21 cellular contexts compared by ENCODE assay signal in genomic region chr4:122876456-122876855, GRCh38. TPM values are rescaled to one million over a fixed set of nuclear protein-coding genes. Genes with fewer than 3 reads are reported as not detected.
DNase-seq lines count a peak whose midpoint lies in the region; ATAC-seq, FAIRE-seq and TF ChIP-seq lines count a peak whose summit lies in the region.
"Had no signal": no experiment of that assay in that cellular context is flagged by ENCODE, and none has a peak within 500 bp of the region (broad histone marks: within the 10 kb centered on the region; RNA-seq: fewer than 3 reads in every experiment).

No MANE protein-coding gene starts in this region.

- dilution Hi-C loops in mammary epithelial cell (cut with HindIII; ENCODE audit: low sequenced_read_pairs): no loop called here

- H3K9ac ChIP-seq in mammary epithelial cell (ENCODE audit: insufficient read depth, low read length): no peak overlapping the region
- no peak overlapping the region for H3K9ac ChIP-seq in astrocyte (ENCODE audit: low read length)
- H3K9ac ChIP-seq: BLaER1 had no signal

- no peaks in the 10 kb centered on the region for H3K27me3 Mint-ChIP-seq in MCF 10A (ENCODE audit: insufficient read depth, unreplicated experiment)
- no peaks in the 10 kb centered on the region for H3K27me3 Mint-ChIP-seq in astrocyte (ENCODE audit: low read depth, unreplicated experiment)

- H3K4me1 ChIP-seq in mammary epithelial cell (ENCODE audit: insufficient read depth, low read length): peaks cover 12% of the 10 kb centered on the region
- peaks cover 30% of the 10 kb centered on the region for H3K4me1 ChIP-seq in astrocyte (ENCODE audit: insufficient read depth, low read length)
- H3K4me1 ChIP-seq in right cardiac atrium (ENCODE audit: control insufficient read depth, insufficient read depth, low read length): no peaks in the 10 kb centered on the region
- H3K4me1 ChIP-seq: BLaER1, SJCRH30 had no signal

- POLR2A ChIA-PET in MCF 10A (lab: Yijun Ruan, JAX): interaction anchor here (0.5 to 5.0 kb wide), 6 partner anchors 13 to 176 kb away, joined by 3 to 21 read pairs (median 4); no protein-coding TSS in a partner anchor

- no peak for TF ChIP-seq CTCF in MCF 10A (IDR thresholded peaks at IDR 0.05; ENCODE audit: unreplicated experiment)
- no peak for TF ChIP-seq CTCF in mammary epithelial cell (conservative IDR thresholded peaks at IDR 0.05 in 1 of 2, IDR thresholded peaks at IDR 0.05 in 1 of 2; ENCODE audit: extremely low read depth in 1 of 2, insufficient read depth in 1 of 2, low read depth in 1 of 2, low read length in 2 of 2)
- no peak for TF ChIP-seq CTCF in astrocyte (IDR thresholded peaks at IDR 0.05; ENCODE audit: insufficient read depth, low read depth, low read length)

- H3K79me2 ChIP-seq in mammary epithelial cell (ENCODE audit: insufficient read depth, low read length): peaks cover 4% of the 10 kb centered on the region
- H3K79me2 ChIP-seq in astrocyte (ENCODE audit: insufficient read depth, low read length): peaks cover 31% of the 10 kb centered on the region

- H3K36me3 Mint-ChIP-seq in MCF 10A (ENCODE audit: insufficient read depth, unreplicated experiment): peaks cover 42% of the 10 kb centered on the region
- peaks cover 25% of the 10 kb centered on the region for H3K36me3 Mint-ChIP-seq in astrocyte (ENCODE audit: low read depth, unreplicated experiment)
- H3K36me3 Mint-ChIP-seq: IgD-negative memory B cell had no signal

- intact Hi-C loops in MCF 10A (cut with micrococcal nuclease) (no loop called here), mammary epithelial cell (cut with micrococcal nuclease) (no loop called here), right cardiac atrium (cut with DNase I) (no loop called here)

- H3K27me3 ChIP-seq in mammary epithelial cell (ENCODE audit: insufficient read depth, low read length) (no peaks in the 10 kb centered on the region), astrocyte (ENCODE audit: insufficient read depth, low read length) (no peaks in the 10 kb centered on the region), right cardiac atrium (ENCODE audit: control insufficient read depth, insufficient read depth) (no peaks in the 10 kb centered on the region)
- H3K27me3 ChIP-seq: BLaER1, MG63, SJCRH30 had no signal

- no peaks in the 10 kb centered on the region for H4K20me1 ChIP-seq in mammary epithelial cell (ENCODE audit: insufficient read depth, low read length)
- no peaks in the 10 kb centered on the region for H4K20me1 ChIP-seq in astrocyte (ENCODE audit: insufficient read depth, low read length)
- H4K20me1 ChIP-seq: BLaER1 had no signal

- H3K27ac Mint-ChIP-seq in MCF 10A (ENCODE audit: low read depth, unreplicated experiment): peak overlapping the region; percentile 74
- peak overlapping the region; percentile 75 for H3K27ac Mint-ChIP-seq in astrocyte (ENCODE audit: unreplicated experiment)
- H3K27ac Mint-ChIP-seq: CD4-positive, alpha-beta memory T cell; IgD-negative memory B cell had no signal

- CTCF ChIA-PET in MCF 10A (lab: Yijun Ruan, JAX): interaction anchor here (0.6 to 1.6 kb wide), 5 partner anchors 36 to 273 kb away, joined by 3 to 6 read pairs (median 4); no protein-coding TSS in a partner anchor
- CTCF ChIA-PET in mammary epithelial cell (lab: Charles Lee; ENCODE audit: low non-redundant PET): interaction anchor here (0.6 kb wide), 1 partner anchor 93 kb away, joined by 3 read pairs; no protein-coding TSS in a partner anchor

- H3K4me1 Mint-ChIP-seq in MCF 10A (ENCODE audit: insufficient read depth, unreplicated experiment) (peaks cover 39% of the 10 kb centered on the region), astrocyte (ENCODE audit: low read depth, unreplicated experiment) (peaks cover 41% of the 10 kb centered on the region)
- H3K4me1 Mint-ChIP-seq: CD4-positive, alpha-beta memory T cell; IgD-negative memory B cell had no signal

- H3K4me3 ChIP-seq in mammary epithelial cell (replicated peaks in 1 of 3; ENCODE audit: insufficient read depth in 1 of 3, low read depth in 2 of 3, low read length in 3 of 3) (no peak overlapping the region), astrocyte (ENCODE audit: insufficient read depth, low read depth, low read length) (no peak overlapping the region), right cardiac atrium (ENCODE audit: low read length) (no peak overlapping the region)
- H3K4me3 ChIP-seq: BLaER1, MG63, SJCRH30 had no signal

- H3K4me2 ChIP-seq in mammary epithelial cell (ENCODE audit: insufficient read depth, low read depth, low read length) (no peak overlapping the region), astrocyte (ENCODE audit: low read length) (peak overlapping the region; percentile 6)
- H3K4me2 ChIP-seq: BLaER1 had no signal

- WGBS in mammary epithelial cell (ENCODE audit: low coverage, missing lambda C conversion rate): 98% methylated on average over 3 of the region's 3 CpGs
- WGBS in right cardiac atrium: 91% methylated on average over 3 of the region's 3 CpGs

- no peak overlapping the region for H2AFZ ChIP-seq in mammary epithelial cell (ENCODE audit: low read depth, low read length)
- H2AFZ ChIP-seq in astrocyte (ENCODE audit: low read depth, low read length): no peak overlapping the region

- H3K9me3 ChIP-seq in mammary epithelial cell (replicated peaks; ENCODE audit: insufficient read depth, low read length): peaks cover 2% of the 10 kb centered on the region
- no peaks in the 10 kb centered on the region for H3K9me3 ChIP-seq in astrocyte (ENCODE audit: insufficient read depth, low read depth, low read length)
- no peaks in the 10 kb centered on the region for H3K9me3 ChIP-seq in right cardiac atrium (ENCODE audit: control insufficient read depth, low read length)

- no TSS peak for BruUV-seq in MCF 10A (replicated peaks; lab: Mats Ljungman, UMichigan)
- BruUV-seq in mammary epithelial cell (replicated peaks; lab: Mats Ljungman, UMichigan): no TSS peak

- H3K27ac ChIP-seq in mammary epithelial cell (ENCODE audit: insufficient read depth, low read depth, low read length): no peak overlapping the region
- H3K27ac ChIP-seq in astrocyte (ENCODE audit: low read depth, low read length): no peak overlapping the region
- H3K27ac ChIP-seq in right cardiac atrium (ENCODE audit: low read length): no peak overlapping the region
- H3K27ac ChIP-seq: 22Rv1, BLaER1, SJCRH30 had no signal

- no peaks in the 10 kb centered on the region for H3K36me3 ChIP-seq in mammary epithelial cell (ENCODE audit: insufficient read depth, low read length)
- no peaks in the 10 kb centered on the region for H3K36me3 ChIP-seq in astrocyte (ENCODE audit: insufficient read depth, low read length)
- H3K36me3 ChIP-seq: BLaER1 had no signal

- in situ Hi-C loops in mammary epithelial cell (cut with MboI; ENCODE audit: low sequenced_read_pairs in 2 of 2): no loop called here

- FAIRE-seq in astrocyte (lab: Jason Lieb, UNC): no peak
- FAIRE-seq: HTR-8/SVneo had no signal

- ATAC-seq in right cardiac atrium: no peak

- DNase-seq in MCF 10A (ENCODE audit: unreplicated experiment) (no peak), mammary epithelial cell (no peak), astrocyte (ENCODE audit: low read depth) (no peak), iris pigment epithelial cell (ENCODE audit: low read depth) (peak; percentile 60), epidermal melanocyte (ENCODE audit: insufficient read length, low spot score) (no peak), NCI-H1092 (lab: John Stamatoyannopoulos, UW) (no peak), AG08396 (ENCODE audit: low spot score) (no peak), right cardiac atrium (no peak)
- DNase-seq: CD4-positive, alpha-beta memory T cell; DMS53; Karpas-422; MG63; NCI-H1048; NCI-H1436 treated with DMSO at 0.1 percent for 48 hours; NCI-H2029; NCI-H526; SJCRH30 had no signal

- H3K4me3 Mint-ChIP-seq in MCF 10A (ENCODE audit: unreplicated experiment): no peak overlapping the region
- no peak overlapping the region for H3K4me3 Mint-ChIP-seq in astrocyte (ENCODE audit: unreplicated experiment)
- H3K4me3 Mint-ChIP-seq: CD4-positive, alpha-beta memory T cell; IgD-negative memory B cell had no signal

- H3K9me3 Mint-ChIP-seq in MCF 10A (ENCODE audit: unreplicated experiment): peaks cover 14% of the 10 kb centered on the region
- peaks cover 12% of the 10 kb centered on the region for H3K9me3 Mint-ChIP-seq in astrocyte (ENCODE audit: unreplicated experiment)

RNA-seq across cellular contexts. Expression of gene NUDT6, which starts 45.9 kb away (rescaled TPM):
- 6.6 and 6.7 TPM in 2 replicates for total RNA-seq in MCF 10A (2022)
- total RNA-seq in mammary epithelial cell: 1 to 10 TPM; 4.2 to 7.4 TPM
- 7.0 TPM for polyA plus RNA-seq in mammary epithelial cell
- polyA minus RNA-seq in mammary epithelial cell: not detected
- 4.0 TPM in 2 replicates for total RNA-seq in astrocyte
- total RNA-seq in right cardiac atrium: 10 to 100 TPM in 3 of 4 donors, 1 to 10 TPM in 1; 8.0 to 12.7 (median 11.2) TPM
- polyA plus RNA-seq in right cardiac atrium: 18.0 TPM

RNA-seq across cellular contexts. Expression of gene FGF2, which starts 49.8 kb away (rescaled TPM):
- total RNA-seq in MCF 10A (2022): 132 and 134 TPM in 2 replicates
- total RNA-seq in mammary epithelial cell: 10 to 100 TPM; 17.3 to 30.6 TPM
- polyA plus RNA-seq in mammary epithelial cell: 3.7 TPM
- 7.7 TPM for polyA minus RNA-seq in mammary epithelial cell
- 30.5 and 38.4 TPM in 2 replicates for total RNA-seq in astrocyte
- total RNA-seq in right cardiac atrium: 10 to 100 TPM in 1 of 4 donors, 1 to 10 TPM in 3; 6.7 to 10.6 (median 8.3) TPM
- 3.5 TPM for polyA plus RNA-seq in right cardiac atrium
- total RNA-seq: CD4-positive, alpha-beta memory T cell had no signal
- polyA plus RNA-seq: CD4-positive, alpha-beta memory T cell; IgD-negative memory B cell had no signal
